In genomic region chr6:42162812-42163211, GRCh38 we compare ENCODE assay signal across 26 cellular contexts. TPM values are rescaled to one million over a fixed set of nuclear protein-coding genes. Genes with fewer than 3 reads are reported as not detected.
DNase-seq lines count a peak whose midpoint lies in the region; ATAC-seq, FAIRE-seq and TF ChIP-seq lines count a peak whose summit lies in the region.
"Had no signal": no experiment of that assay in that cellular context is flagged by ENCODE, and none has a peak within 500 bp of the region (broad histone marks: within the 10 kb centered on the region; RNA-seq: fewer than 3 reads in every experiment).

No MANE protein-coding gene starts in this region.

- H3K79me1 ChIP-seq in H1 (ENCODE audit: low read depth, low read length) = no peaks in the 10 kb centered on the region

- no peak overlapping the region for H2BK20ac ChIP-seq in H1 (ENCODE audit: low read length)

- no peak overlapping the region for H4K5ac ChIP-seq in H1 (ENCODE audit: insufficient read length, low read depth, low read length)

- H3K4ac ChIP-seq in H1 (replicated peaks; ENCODE audit: insufficient read length, low read depth, low read length) = no peak overlapping the region

- no peak overlapping the region for H2BK5ac ChIP-seq in H1 (ENCODE audit: low read depth, low read length)

- H3K4me2 ChIP-seq in BLaER1 (peak overlapping the region; percentile 89), GM23338 (no peak overlapping the region), H1 (ENCODE audit: insufficient read depth in 1 of 2, low read depth in 2 of 2, low read length in 2 of 2) (no peak overlapping the region; a peak in 1 of 4 replicates), neural progenitor cell (no peak overlapping the region)

- ATAC-seq in GM23338 (no peak), GM18511 (IDR thresholded peaks at IDR 0.05; ENCODE audit: unreplicated experiment) (no peak)

- no peak for TF ChIP-seq RAD21 in H1 (IDR thresholded peaks at IDR 0.05 in 1 of 2, conservative IDR thresholded peaks at IDR 0.05 in 1 of 2; ENCODE audit: low read depth in 2 of 2, low read length in 2 of 2)

- no peak overlapping the region for H4K8ac ChIP-seq in H1 (ENCODE audit: extremely low read depth, insufficient read depth, low read length)

- H4K20me1 ChIP-seq in BLaER1 (no peaks in the 10 kb centered on the region), GM23338 (replicated peaks; ENCODE audit: insufficient read depth) (no peaks in the 10 kb centered on the region), H1 (replicated peaks in 1 of 2; ENCODE audit: control insufficient read depth in 1 of 2, insufficient read depth in 2 of 2, low read length in 2 of 2) (no peaks in the 10 kb centered on the region), neural progenitor cell (ENCODE audit: low read depth) (no peaks in the 10 kb centered on the region)

- no peaks in the 10 kb centered on the region for H3K9me3 ChIP-seq in BLaER1
- no peaks in the 10 kb centered on the region for H3K9me3 ChIP-seq in H1 (ENCODE audit: insufficient read depth in 2 of 2, low read depth in 1 of 2, low read length in 1 of 2)
- H3K9me3 ChIP-seq in neural progenitor cell (ENCODE audit: low read depth) = no peaks in the 10 kb centered on the region

- CTCF ChIA-PET in H1 (lab: Charles Lee; ENCODE audit: partially characterized antibody) = interaction anchor here (0.6 to 11.2 kb wide), 12 partner anchors 10 to 89 kb away, joined by 3 to 224 read pairs (median 8); partner anchors contain the start of genes C6orf132 and GUCA1A
- CTCF ChIA-PET in activated naive CD4-positive, alpha-beta T cell treated with anti-CD3 and anti-CD28 coated beads, Interleukin-2, amount 10 ng/mL, durations not matched to agents 7 days and 5 days (lab: Charles Lee) = interaction anchor here (1.0 kb wide), 1 partner anchor 52 kb away, joined by 3 read pairs; no protein-coding TSS in a partner anchor

- H3K9ac ChIP-seq in BLaER1 (peak overlapping the region; percentile 54; the same call in 1 of the 2 replicates), H1 (replicated peaks in 1 of 4; ENCODE audit: extremely low read depth in 1 of 4, low read depth in 3 of 4, low read length in 3 of 4) (no peak overlapping the region), neural progenitor cell (no peak overlapping the region)

- no peak overlapping the region for H4K91ac ChIP-seq in H1 (replicated peaks; ENCODE audit: insufficient read length, low read length)

- H2AFZ ChIP-seq in GM23338 (peak overlapping the region; percentile 56; the same call in 1 of the 2 replicates), H1 (ENCODE audit: low read length) (0 out of 2 replicates have a peak overlapping the region, but pooled peaks have one; percentile 8), neural progenitor cell (replicated peaks) (no peak overlapping the region)

- no peaks in the 10 kb centered on the region for H3K9me2 ChIP-seq in GM23338 (ENCODE audit: insufficient read depth)

- H3K4me1 ChIP-seq in BLaER1 (peaks cover 60% of the 10 kb centered on the region), GM23338 (ENCODE audit: insufficient read depth) (peaks cover 6% of the 10 kb centered on the region; the same call in 1 of the 2 replicates), H1 (replicated peaks in 1 of 4; ENCODE audit: control insufficient read depth in 3 of 4, insufficient read depth in 4 of 4, low read length in 3 of 4) (peaks cover 7 to 23% (median 11%) of the 10 kb centered on the region in 4 experiments), neural progenitor cell (peaks cover 18% of the 10 kb centered on the region)

- H3K23ac ChIP-seq in H1 (ENCODE audit: insufficient read length) = no peak overlapping the region

- peak overlapping the region; percentile 47; the same call in 1 of the 2 replicates for H2AK5ac ChIP-seq in H1 (ENCODE audit: low read depth, low read length)

- POLR2A ChIA-PET in H1 (lab: Charles Lee; ENCODE audit: partially characterized antibody) = interaction anchor here (0.8 to 9.2 kb wide), 10 partner anchors 12 to 71 kb away, joined by 3 to 109 read pairs (median 4); partner anchors contain the start of gene C6orf132

- H3K27me3 Mint-ChIP-seq in GM23338 (ENCODE audit: insufficient read depth, low read depth, poor library complexity) (peaks cover 19% of the 10 kb centered on the region), neural progenitor cell (ENCODE audit: insufficient read depth, low read depth) (peaks cover 4% of the 10 kb centered on the region)
- peaks cover 55% of the 10 kb centered on the region for H3K27me3 Mint-ChIP-seq in activated naive CD4-positive, alpha-beta T cell treated with anti-CD3 and anti-CD28 coated beads, Interleukin-2, amount 10 ng/mL, durations not matched to agents 7 days and 5 days
- peaks cover 10% of the 10 kb centered on the region for H3K27me3 Mint-ChIP-seq in activated T-helper 2 cell treated with anti-CD3 and anti-CD28 coated beads, Interferon-gamma antibody, Interleukin-2, Interleukin-4, amounts not matched to agents 10 μg/mL and 5 μg/mL and 100 μg/mL, durations not matched to agents 14 hours and 24 hours and 36 hours (ENCODE audit: low read depth)

- H2BK120ac ChIP-seq in H1 (replicated peaks; ENCODE audit: low read depth, low read length) = no peak overlapping the region

- H3K4me3 Mint-ChIP-seq in GM23338 (no peak overlapping the region; the same call in 2 of the 3 replicates), neural progenitor cell (no peak overlapping the region)
- no peak overlapping the region for H3K4me3 Mint-ChIP-seq in activated naive CD4-positive, alpha-beta T cell treated with anti-CD3 and anti-CD28 coated beads, Interleukin-2, amount 10 ng/mL, durations not matched to agents 7 days and 5 days
- no peak overlapping the region for H3K4me3 Mint-ChIP-seq in activated T-helper 2 cell treated with anti-CD3 and anti-CD28 coated beads, Interferon-gamma antibody, Interleukin-2, Interleukin-4, amounts not matched to agents 10 μg/mL and 5 μg/mL and 100 μg/mL, durations not matched to agents 14 hours and 24 hours and 36 hours (ENCODE audit: low read depth)
- H3K4me3 Mint-ChIP-seq: CD4-positive, CD25-positive, alpha-beta regulatory T cell; CD8-positive, alpha-beta memory T cell; IgD-negative memory B cell had no signal

- DNase-seq in GM23338 (ENCODE audit: low spot score) (no peak), H1 (ENCODE audit: low read depth in 1 of 2, low spot score in 2 of 2) (no peak), neural progenitor cell (ENCODE audit: low spot score) (no peak), NCI-H524 (lab: John Stamatoyannopoulos, UW) (no peak)
- no peak for DNase-seq in activated naive CD4-positive, alpha-beta T cell treated with anti-CD3 and anti-CD28 coated beads, Interleukin-2, amount 10 ng/mL, durations not matched to agents 7 days and 5 days
- no peak for DNase-seq in activated T-helper 2 cell treated with anti-CD3 and anti-CD28 coated beads, Interferon-gamma antibody, Interleukin-2, Interleukin-4, amounts not matched to agents 10 μg/mL and 5 μg/mL and 100 μg/mL, durations not matched to agents 14 hours and 24 hours and 36 hours (ENCODE audit: low spot score)
- DNase-seq: 8988T; C1 segment of cervical spinal cord; CD4-positive, CD25-positive, alpha-beta regulatory T cell; CD8-positive, alpha-beta memory T cell; COR-L47; DMS 273 treated with DMSO at 0.1 percent for 48 hours; DMS53; DND-41; HCEC 1CT; KBM-7 had no signal

- no peaks in the 10 kb centered on the region for H3K9me3 Mint-ChIP-seq in GM23338
- no peaks in the 10 kb centered on the region for H3K9me3 Mint-ChIP-seq in neural progenitor cell
- no peaks in the 10 kb centered on the region for H3K9me3 Mint-ChIP-seq in activated naive CD4-positive, alpha-beta T cell treated with anti-CD3 and anti-CD28 coated beads, Interleukin-2, amount 10 ng/mL, durations not matched to agents 7 days and 5 days
- no peaks in the 10 kb centered on the region for H3K9me3 Mint-ChIP-seq in activated T-helper 2 cell treated with anti-CD3 and anti-CD28 coated beads, Interferon-gamma antibody, Interleukin-2, Interleukin-4, amounts not matched to agents 10 μg/mL and 5 μg/mL and 100 μg/mL, durations not matched to agents 14 hours and 24 hours and 36 hours
- H3K9me3 Mint-ChIP-seq: CD4-positive, CD25-positive, alpha-beta regulatory T cell; CD8-positive, alpha-beta memory T cell; IgD-negative memory B cell had no signal

- peak overlapping the region; percentile 9; the same call in 1 of the 2 replicates for H2BK15ac ChIP-seq in H1 (ENCODE audit: low read length)

- H3K27ac Mint-ChIP-seq in GM23338 = no peak overlapping the region
- H3K27ac Mint-ChIP-seq in neural progenitor cell = peak overlapping the region; percentile 66
- H3K27ac Mint-ChIP-seq in activated naive CD4-positive, alpha-beta T cell treated with anti-CD3 and anti-CD28 coated beads, Interleukin-2, amount 10 ng/mL, durations not matched to agents 7 days and 5 days = no peak overlapping the region
- H3K27ac Mint-ChIP-seq in activated T-helper 2 cell treated with anti-CD3 and anti-CD28 coated beads, Interferon-gamma antibody, Interleukin-2, Interleukin-4, amounts not matched to agents 10 μg/mL and 5 μg/mL and 100 μg/mL, durations not matched to agents 14 hours and 24 hours and 36 hours = no peak overlapping the region
- H3K27ac Mint-ChIP-seq: CD4-positive, CD25-positive, alpha-beta regulatory T cell; CD8-positive, alpha-beta memory T cell; IgD-negative memory B cell had no signal

- no peak for FAIRE-seq in H1 (lab: Jason Lieb, UNC)
- FAIRE-seq: G401.6, GM12892, GM18507 had no signal

- peak overlapping the region; percentile 31; the same call in 1 of the 2 replicates for H3K4me3 ChIP-seq in BLaER1
- H3K4me3 ChIP-seq in GM23338 = no peak overlapping the region
- H3K4me3 ChIP-seq in H1 (ENCODE audit: extremely low read depth in 1 of 4, insufficient read depth in 2 of 4, low read depth in 3 of 4, low read length in 4 of 4) = no peak overlapping the region
- H3K4me3 ChIP-seq in neural progenitor cell = no peak overlapping the region

- no peak for TF ChIP-seq EP300 in H1 (IDR thresholded peaks at IDR 0.05; ENCODE audit: borderline replicate concordance in 1 of 2, low read depth in 2 of 2, low read length in 2 of 2)

- no peaks in the 10 kb centered on the region for H3K23me2 ChIP-seq in H1 (ENCODE audit: low read depth, low read length)

- H3K79me2 ChIP-seq in GM23338 (replicated peaks; ENCODE audit: insufficient read depth) = no peaks in the 10 kb centered on the region
- no peaks in the 10 kb centered on the region for H3K79me2 ChIP-seq in H1 (ENCODE audit: control insufficient read depth in 1 of 2, insufficient read depth in 2 of 2, low read length in 2 of 2)
- H3K79me2 ChIP-seq in neural progenitor cell (ENCODE audit: low read depth) = no peaks in the 10 kb centered on the region

- H3K27me3 ChIP-seq in BLaER1 (no peaks in the 10 kb centered on the region), GM23338 (ENCODE audit: insufficient read depth) (no peaks in the 10 kb centered on the region), H1 (replicated peaks in 1 of 4; ENCODE audit: control insufficient read depth in 3 of 4, extremely low read depth in 1 of 4, insufficient read depth in 3 of 4, low read length in 3 of 4) (no peaks in the 10 kb centered on the region; a peak in 1 of 7 replicates), neural progenitor cell (no peaks in the 10 kb centered on the region)

- no peak overlapping the region for H3K56ac ChIP-seq in H1 (replicated peaks; ENCODE audit: insufficient read length, low read depth, low read length)

- no peaks in the 10 kb centered on the region; the same call in 1 of the 2 replicates for H3F3A ChIP-seq in GM23338 (replicated peaks; ENCODE audit: low read depth)
- H3F3A ChIP-seq in neural progenitor cell (ENCODE audit: low read depth) = peaks cover 6% of the 10 kb centered on the region

- H3K4me1 Mint-ChIP-seq in GM23338 = peaks cover 54% of the 10 kb centered on the region
- H3K4me1 Mint-ChIP-seq in neural progenitor cell = peaks cover 26% of the 10 kb centered on the region
- peaks cover 4% of the 10 kb centered on the region for H3K4me1 Mint-ChIP-seq in activated naive CD4-positive, alpha-beta T cell treated with anti-CD3 and anti-CD28 coated beads, Interleukin-2, amount 10 ng/mL, durations not matched to agents 7 days and 5 days
- no peaks in the 10 kb centered on the region for H3K4me1 Mint-ChIP-seq in activated T-helper 2 cell treated with anti-CD3 and anti-CD28 coated beads, Interferon-gamma antibody, Interleukin-2, Interleukin-4, amounts not matched to agents 10 μg/mL and 5 μg/mL and 100 μg/mL, durations not matched to agents 14 hours and 24 hours and 36 hours (ENCODE audit: low read depth)

- TF ChIP-seq POLR2A in H1 (IDR thresholded peaks at IDR 0.05; ENCODE audit: control extremely low read depth in 1 of 2, low read depth in 2 of 2, low read length in 2 of 2) = no peak

- H3K14ac ChIP-seq in H1 (ENCODE audit: insufficient read length) = no peak overlapping the region

- H3K27ac ChIP-seq in BLaER1 (peak overlapping the region; percentile 79), GM23338 (ENCODE audit: low read depth) (no peak overlapping the region), H1 (ENCODE audit: low read depth, low read length) (no peak overlapping the region), neural progenitor cell (no peak overlapping the region)
- H3K27ac ChIP-seq: HL-60 had no signal

- no peaks in the 10 kb centered on the region; the same call in 2 of the 3 replicates for H3K36me3 Mint-ChIP-seq in GM23338 (ENCODE audit: low read depth)
- H3K36me3 Mint-ChIP-seq in neural progenitor cell = no peaks in the 10 kb centered on the region
- no peaks in the 10 kb centered on the region for H3K36me3 Mint-ChIP-seq in activated naive CD4-positive, alpha-beta T cell treated with anti-CD3 and anti-CD28 coated beads, Interleukin-2, amount 10 ng/mL, durations not matched to agents 7 days and 5 days
- no peaks in the 10 kb centered on the region for H3K36me3 Mint-ChIP-seq in activated T-helper 2 cell treated with anti-CD3 and anti-CD28 coated beads, Interferon-gamma antibody, Interleukin-2, Interleukin-4, amounts not matched to agents 10 μg/mL and 5 μg/mL and 100 μg/mL, durations not matched to agents 14 hours and 24 hours and 36 hours (ENCODE audit: low read depth)
- H3K36me3 Mint-ChIP-seq: CD4-positive, CD25-positive, alpha-beta regulatory T cell; CD8-positive, alpha-beta memory T cell; IgD-negative memory B cell had no signal

- H3K36me3 ChIP-seq in BLaER1 (no peaks in the 10 kb centered on the region), GM23338 (ENCODE audit: insufficient read depth) (no peaks in the 10 kb centered on the region), H1 (ENCODE audit: control insufficient read depth in 2 of 4, insufficient read depth in 4 of 4, low read length in 3 of 4) (no peaks in the 10 kb centered on the region), neural progenitor cell (no peaks in the 10 kb centered on the region)

- H3K18ac ChIP-seq in H1 (ENCODE audit: extremely low read depth, low read length) = no peak overlapping the region

- 0 out of 2 replicates have a peak overlapping the region, but pooled peaks have one; percentile 22 for H2BK12ac ChIP-seq in H1 (ENCODE audit: low read depth, low read length)

- intact Hi-C loops in activated T-helper 2 cell treated with anti-CD3 and anti-CD28 coated beads, Interferon-gamma antibody, Interleukin-2, Interleukin-4, amounts not matched to agents 10 μg/mL and 5 μg/mL and 100 μg/mL, durations not matched to agents 14 hours and 24 hours and 36 hours (cut with micrococcal nuclease) = no loop called here

- 95% methylated on average over 13 of the region's 13 CpGs; no CpG with 5 or more reads in 1 of the 2 experiments for WGBS in H1 (ENCODE audit: extremely low coverage in 1 of 2, insufficient coverage in 1 of 2, insufficient read length in 1 of 2, insufficient replicate concordance in 2 of 2, low coverage in 1 of 2, low lambda C conversion rate in 2 of 2, missing lambda C conversion rate in 1 of 2), 2 experiments

- TF ChIP-seq CTCF in GM23338 (conservative IDR thresholded peaks at IDR 0.05; ENCODE audit: low read depth in 2 of 2) (no peak), H1 (IDR thresholded peaks at IDR 0.05; ENCODE audit: control extremely low read depth in 1 of 3, insufficient read depth in 1 of 3, low read depth in 1 of 3, low read length in 3 of 3) (no peak), neural progenitor cell (IDR thresholded peaks at IDR 0.05) (no peak)

RNA-seq across cellular contexts. Expression of gene GUCA1A, which starts 10.4 kb away (rescaled TPM):
- total RNA-seq in GM23338 (2014; rRNA removed; shearing (Covaris generic)) = 4.0 and 5.2 TPM in 2 replicates
- 9.1 and 10.6 TPM in 2 replicates for polyA plus RNA-seq in GM23338 (2016; fragmentation: Nextera tagmentation; extraction: Ambion mirVana)
- 4.6 and 5.2 TPM in 2 replicates for total RNA-seq in H1 (2021; fragmentation: NEBNext Ultra II Directional; extraction: Animal tissue kit (Norgen Biotek cat#: 25700))
- 23.4 and 24.6 TPM in 2 replicates for polyA plus RNA-seq in H1 (2011; rRNA removed)
- polyA plus RNA-seq in H1 (2011; cell fraction: cytosol; rRNA removed) = 18.1 TPM
- 11.5 TPM for polyA plus RNA-seq in H1 (2011; cell fraction: nucleus; rRNA removed)
- 7.1 to 11.5 TPM (median 9.3 TPM) in 4 replicates for polyA plus RNA-seq in H1 (2012, experiment 1 of 2)
- 8.3 TPM for polyA plus RNA-seq in H1 (2012, experiment 2 of 2)
- polyA plus RNA-seq in H1 (2013, experiment 1 of 2) = 3.1 TPM
- 3.5 TPM for polyA plus RNA-seq in H1 (2013, experiment 2 of 2)
- 7.7 and 9.4 TPM in 2 replicates for polyA minus RNA-seq in H1 (2011; rRNA and poly(A)+ RNA removed)
- polyA minus RNA-seq in H1 (2011; cell fraction: cytosol; rRNA and poly(A)+ RNA removed) = 2.9 TPM
- polyA minus RNA-seq in H1 (2011; cell fraction: nucleus; rRNA and poly(A)+ RNA removed) = 6.3 TPM
- 1.9 and 3.4 TPM in 2 replicates for total RNA-seq in neural progenitor cell (ENCODE audit: low replicate concordance)
- 0.16 and 0.18 TPM in 2 replicates for total RNA-seq in activated T-helper 2 cell treated with anti-CD3 and anti-CD28 coated beads, Interferon-gamma antibody, Interleukin-2, Interleukin-4, amounts not matched to agents 10 μg/mL and 5 μg/mL and 100 μg/mL, durations not matched to agents 14 hours and 24 hours and 36 hours
- total RNA-seq: A673; CD4-positive, CD25-positive, alpha-beta regulatory T cell; CD8-positive, alpha-beta memory T cell; H4; HT1080 had no signal
- polyA plus RNA-seq: CD4-positive, CD25-positive, alpha-beta regulatory T cell; CD8-positive, alpha-beta memory T cell; IgD-negative memory B cell had no signal

RNA-seq across cellular contexts. Expression of gene C6orf132, which starts 20.4 kb away (rescaled TPM):
- 40.9 and 48.3 TPM in 2 replicates for total RNA-seq in GM23338 (2014; rRNA removed; shearing (Covaris generic))
- 22.2 and 24.3 TPM in 2 replicates for polyA plus RNA-seq in GM23338 (2016; fragmentation: Nextera tagmentation; extraction: Ambion mirVana)
- 62.2 and 64.0 TPM in 2 replicates for total RNA-seq in H1 (2021; fragmentation: NEBNext Ultra II Directional; extraction: Animal tissue kit (Norgen Biotek cat#: 25700))
- 31.5 and 33.8 TPM in 2 replicates for polyA plus RNA-seq in H1 (2011; rRNA removed)
- polyA plus RNA-seq in H1 (2011; cell fraction: cytosol; rRNA removed) = 19.4 TPM
- 20.4 TPM for polyA plus RNA-seq in H1 (2011; cell fraction: nucleus; rRNA removed)
- 43.4 to 53.5 TPM (median 48.5 TPM) in 4 replicates for polyA plus RNA-seq in H1 (2012, experiment 1 of 2)
- 48.0 TPM for polyA plus RNA-seq in H1 (2012, experiment 2 of 2)
- polyA plus RNA-seq in H1 (2013, experiment 1 of 2) = 38.7 TPM
- polyA plus RNA-seq in H1 (2013, experiment 2 of 2) = 37.7 TPM
- polyA minus RNA-seq in H1 (2011; rRNA and poly(A)+ RNA removed) = 7.2 and 7.4 TPM in 2 replicates
- polyA minus RNA-seq in H1 (2011; cell fraction: cytosol; rRNA and poly(A)+ RNA removed) = 24.7 TPM
- polyA minus RNA-seq in H1 (2011; cell fraction: nucleus; rRNA and poly(A)+ RNA removed) = 17.3 TPM
- 1.2 and 1.8 TPM in 2 replicates for total RNA-seq in neural progenitor cell (ENCODE audit: low replicate concordance)
- total RNA-seq in activated T-helper 2 cell treated with anti-CD3 and anti-CD28 coated beads, Interferon-gamma antibody, Interleukin-2, Interleukin-4, amounts not matched to agents 10 μg/mL and 5 μg/mL and 100 μg/mL, durations not matched to agents 14 hours and 24 hours and 36 hours = 0.09 and 0.23 TPM in 2 replicates
- total RNA-seq: CD4-positive, CD25-positive, alpha-beta regulatory T cell; H4; HT1080 had no signal
- polyA plus RNA-seq: CD8-positive, alpha-beta memory T cell; IgD-negative memory B cell had no signal

RNA-seq across cellular contexts. Expression of gene GUCA1B, which starts 31.9 kb away (rescaled TPM):
- 0.56 TPM in 1 of 2 replicates, not detected in the other for total RNA-seq in GM23338 (2014; rRNA removed; shearing (Covaris generic))
- polyA plus RNA-seq in GM23338 (2016; fragmentation: Nextera tagmentation; extraction: Ambion mirVana) = not detected in 2 replicates
- total RNA-seq in H1 (2021; fragmentation: NEBNext Ultra II Directional; extraction: Animal tissue kit (Norgen Biotek cat#: 25700)) = 0.98 and 1.4 TPM in 2 replicates
- polyA plus RNA-seq in H1 (2011; rRNA removed) = 0.53 and 1.4 TPM in 2 replicates
- polyA plus RNA-seq in H1 (2011; cell fraction: cytosol; rRNA removed) = 0.87 TPM
- 1.2 TPM for polyA plus RNA-seq in H1 (2011; cell fraction: nucleus; rRNA removed)
- 1.3 to 2.4 TPM (median 2.3 TPM) in 4 replicates for polyA plus RNA-seq in H1 (2012, experiment 1 of 2)
- polyA plus RNA-seq in H1 (2012, experiment 2 of 2) = not detected
- 0.26 TPM for polyA plus RNA-seq in H1 (2013, experiment 1 of 2)
- polyA plus RNA-seq in H1 (2013, experiment 2 of 2) = 0.26 TPM
- polyA minus RNA-seq in H1 (2011; rRNA and poly(A)+ RNA removed) = 0.76 and 0.83 TPM in 2 replicates
- not detected for polyA minus RNA-seq in H1 (2011; cell fraction: cytosol; rRNA and poly(A)+ RNA removed)
- polyA minus RNA-seq in H1 (2011; cell fraction: nucleus; rRNA and poly(A)+ RNA removed) = 0.60 TPM
- 0.22 and 1.2 TPM in 2 replicates for total RNA-seq in neural progenitor cell (ENCODE audit: low replicate concordance)
- total RNA-seq in activated T-helper 2 cell treated with anti-CD3 and anti-CD28 coated beads, Interferon-gamma antibody, Interleukin-2, Interleukin-4, amounts not matched to agents 10 μg/mL and 5 μg/mL and 100 μg/mL, durations not matched to agents 14 hours and 24 hours and 36 hours = 1.0 and 1.1 TPM in 2 replicates
- total RNA-seq: H4, HT1080 had no signal
- polyA plus RNA-seq: CD8-positive, alpha-beta memory T cell had no signal

RNA-seq across cellular contexts. Expression of gene MRPS10, which starts 54.8 kb away (rescaled TPM):
- 42.7 and 49.3 TPM in 2 replicates for total RNA-seq in GM23338 (2014; rRNA removed; shearing (Covaris generic))
- 33.7 and 36.2 TPM in 2 replicates for polyA plus RNA-seq in GM23338 (2016; fragmentation: Nextera tagmentation; extraction: Ambion mirVana)
- 32.0 and 33.6 TPM in 2 replicates for total RNA-seq in H1 (2021; fragmentation: NEBNext Ultra II Directional; extraction: Animal tissue kit (Norgen Biotek cat#: 25700))
- 13.2 and 20.5 TPM in 2 replicates for polyA plus RNA-seq in H1 (2011; rRNA removed)
- 28.0 TPM for polyA plus RNA-seq in H1 (2011; cell fraction: cytosol; rRNA removed)
- 5.8 TPM for polyA plus RNA-seq in H1 (2011; cell fraction: nucleus; rRNA removed)
- polyA plus RNA-seq in H1 (2012, experiment 1 of 2) = 17.5 to 26.9 TPM (median 19.3 TPM) in 4 replicates
- polyA plus RNA-seq in H1 (2012, experiment 2 of 2) = 4.3 TPM
- polyA plus RNA-seq in H1 (2013, experiment 1 of 2) = 30.8 TPM
- polyA plus RNA-seq in H1 (2013, experiment 2 of 2) = 33.4 TPM
- 10.7 and 13.1 TPM in 2 replicates for polyA minus RNA-seq in H1 (2011; rRNA and poly(A)+ RNA removed)
- polyA minus RNA-seq in H1 (2011; cell fraction: cytosol; rRNA and poly(A)+ RNA removed) = 8.7 TPM
- 9.8 TPM for polyA minus RNA-seq in H1 (2011; cell fraction: nucleus; rRNA and poly(A)+ RNA removed)
- 42.1 and 68.0 TPM in 2 replicates for total RNA-seq in neural progenitor cell (ENCODE audit: low replicate concordance)
- 39.6 and 40.4 TPM in 2 replicates for total RNA-seq in activated T-helper 2 cell treated with anti-CD3 and anti-CD28 coated beads, Interferon-gamma antibody, Interleukin-2, Interleukin-4, amounts not matched to agents 10 μg/mL and 5 μg/mL and 100 μg/mL, durations not matched to agents 14 hours and 24 hours and 36 hours

Comparison
In these comparisons a context has a peak if more than half of its experiments do, and no peak if none do; other contexts are left out.
1. RNA of gene C6orf132, which starts 20.4 kb away (total RNA-seq): 62.2 to 64.0 TPM in H1 and 40.9 to 48.3 TPM in GM23338; 1.2 to 1.8 TPM in neural progenitor cell and 0.09 to 0.23 TPM in activated T-helper 2 cell treated with anti-CD3 and anti-CD28 coated beads, Interferon-gamma antibody, Interleukin-2, Interleukin-4, amounts not matched to agents 10 μg/mL and 5 μg/mL and 100 μg/mL, durations not matched to agents 14 hours and 24 hours and 36 hours; every median in the first group is over 10 times any median in the second.